In the genomic region with DNA sequence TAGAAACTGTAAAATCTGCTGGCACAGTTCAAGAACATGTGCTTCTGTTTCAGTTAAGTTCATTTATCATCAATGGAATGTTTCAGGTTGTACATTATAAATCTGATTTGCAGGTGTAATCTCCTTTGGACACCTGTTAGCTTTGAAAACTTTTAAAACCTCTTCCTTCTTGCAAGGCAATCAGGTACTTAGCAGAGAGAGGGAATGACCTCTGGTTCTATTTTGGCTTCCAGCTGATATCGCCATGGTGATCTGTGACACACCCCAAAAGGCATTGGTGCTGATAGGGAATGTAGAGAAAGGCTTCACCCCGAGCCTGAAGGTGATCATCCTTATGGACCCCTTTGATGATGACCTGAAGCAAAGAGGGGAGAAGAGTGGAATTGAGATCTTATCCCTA, we compare ENCODE assay signal across 27 cellular contexts. TPM values are rescaled to one million over a fixed set of nuclear protein-coding genes. Genes with fewer than 3 reads are reported as not detected.
"Had no signal": no experiment of that assay in that cellular context is flagged by ENCODE, and none has a peak within 500 bp of the region (broad histone marks: within the 10 kb centered on the region; RNA-seq: fewer than 3 reads in every experiment).

No MANE protein-coding gene starts in this region.

- H3K27me3 ChIP-seq: cardiac muscle cell had no signal

- H3K27ac ChIP-seq: cardiac muscle cell, SJCRH30, SK-N-MC, WERI-Rb-1 had no signal

- H3K4me3 ChIP-seq: cardiac muscle cell, SJCRH30, SK-N-MC had no signal

- H3K4me3 Mint-ChIP-seq: activated CD4-positive, alpha-beta memory T cell treated with anti-CD3 and anti-CD28 coated beads for 36 hours; activated naive CD4-positive, alpha-beta T cell treated with anti-CD3 and anti-CD28 coated beads for 36 hours; activated T-cell treated with anti-CD3 and anti-CD28 coated beads, Interleukin-2, amount 50 U/mL, for 4 hours; activated T-helper 1 cell treated with anti-CD3 and anti-CD28 coated beads, Interleukin-12 subunit alpha, Interleukin-12 subunit beta, Interleukin-2, Interleukin-4 antibody, amounts not matched to agents 30 ng/mL and 10 ng/mL and 1 ng/mL, durations not matched to agents 14 hours and 24 hours and 36 hours; central memory CD8-positive, alpha-beta T cell had no signal

- H3K9me3 Mint-ChIP-seq: activated CD4-positive, alpha-beta memory T cell treated with anti-CD3 and anti-CD28 coated beads for 36 hours; activated naive CD4-positive, alpha-beta T cell treated with anti-CD3 and anti-CD28 coated beads for 36 hours; activated T-cell treated with anti-CD3 and anti-CD28 coated beads, Interleukin-2, amount 50 U/mL, for 4 hours; central memory CD8-positive, alpha-beta T cell had no signal

- H3K27me3 Mint-ChIP-seq: activated CD4-positive, alpha-beta memory T cell treated with anti-CD3 and anti-CD28 coated beads for 36 hours; central memory CD8-positive, alpha-beta T cell had no signal

- H3K9me3 ChIP-seq: SJCRH30 had no signal

- H3K4me1 Mint-ChIP-seq: central memory CD8-positive, alpha-beta T cell had no signal

- DNase-seq: activated CD4-positive, alpha-beta memory T cell treated with anti-CD3 and anti-CD28 coated beads for 36 hours; activated CD4-positive, alpha-beta T cell treated with anti-CD3 and anti-CD28 coated beads for 4 hours; activated CD4-positive, alpha-beta T cell treated with anti-CD3 and anti-CD28 coated beads, Interleukin-2, amount 50 U/mL, for 1 hour; activated CD8-positive, alpha-beta memory T cell treated with anti-CD3 and anti-CD28 coated beads, Interleukin-2, amount 50 U/mL, for 4 hours; activated gamma-delta T cell treated with Interleukin-2 at 50 U/mL for 16 hours; activated naive CD4-positive, alpha-beta T cell treated with anti-CD3 and anti-CD28 coated beads for 36 hours; activated T-cell treated with anti-CD3 and anti-CD28 coated beads for 4 hours; activated T-cell treated with anti-CD3 and anti-CD28 coated beads, Interleukin-2, amount 50 U/mL, for 4 hours; amniotic stem cell; aorta; NCI-H1105; NCI-H1417 treated with DMSO at 0.1 percent for 48 hours; NCI-H187 treated with DMSO at 0.1 percent for 48 hours; NCI-H2081 treated with DMSO at 0.1 percent for 48 hours; NCI-H226; NCI-H446 treated with DMSO at 0.1 percent for 48 hours; NCI-H524 treated with DMSO at 0.1 percent for 48 hours; SHP77; SJCRH30; T1000; WERI-Rb-1 had no signal

- H3K36me3 ChIP-seq: cardiac muscle cell, SJCRH30, WERI-Rb-1 had no signal

- H3K4me1 ChIP-seq: SJCRH30 had no signal

- H3K27ac Mint-ChIP-seq: activated CD4-positive, alpha-beta memory T cell treated with anti-CD3 and anti-CD28 coated beads for 36 hours; activated naive CD4-positive, alpha-beta T cell treated with anti-CD3 and anti-CD28 coated beads for 36 hours; activated T-helper 1 cell treated with anti-CD3 and anti-CD28 coated beads, Interleukin-12 subunit alpha, Interleukin-12 subunit beta, Interleukin-2, Interleukin-4 antibody, amounts not matched to agents 30 ng/mL and 10 ng/mL and 1 ng/mL, durations not matched to agents 14 hours and 24 hours and 36 hours had no signal

- ATAC-seq: activated naive CD4-positive, alpha-beta T cell treated with anti-CD3 and anti-CD28 coated beads, Interleukin-2, amount 50 U/mL, for 72 hours; activated T-cell treated with anti-CD3 and anti-CD28 coated beads, Interleukin-2, amount 50 U/mL, for 4 hours; Panc1 had no signal

RNA-seq across cellular contexts. Expression of a gene that starts 35.4 kb away (rescaled TPM):
- total RNA-seq: cardiac muscle cell had no signal
- polyA plus RNA-seq: cardiac muscle cell had no signal
